Comparison of ENCODE assay signal across 13 cellular contexts in genomic region chr6:7624781-7625710, GRCh38. TPM values are rescaled to one million over a fixed set of nuclear protein-coding genes. Genes with fewer than 3 reads are reported as not detected.
A peak's percentile ranks its signal among the peaks of the same experiment; 100 is the strongest.
DNase-seq lines count a peak whose midpoint lies in the region; TF ChIP-seq lines count a peak whose summit lies in the region.
"Had no signal": no experiment of that assay in that cellular context is flagged by ENCODE, and none has a peak within 500 bp of the region (broad histone marks: within the 10 kb centered on the region; RNA-seq: fewer than 3 reads in every experiment).

No MANE protein-coding gene starts in this region.

- H3K27me3 Mint-ChIP-seq in neural progenitor cell (ENCODE audit: insufficient read depth, low read depth) = peaks cover 58% of the 10 kb centered on the region

- H3K36me3 ChIP-seq in brain microvascular endothelial cell (replicated peaks) = no peaks in the 10 kb centered on the region
- H3K36me3 ChIP-seq in neural progenitor cell = no peaks in the 10 kb centered on the region
- H3K36me3 ChIP-seq in GM23248 (ENCODE audit: low read depth) = no peaks in the 10 kb centered on the region
- H3K36me3 ChIP-seq in transverse colon = no peaks in the 10 kb centered on the region

- H3K79me2 ChIP-seq in neural progenitor cell (ENCODE audit: low read depth) (no peaks in the 10 kb centered on the region), GM23248 (ENCODE audit: insufficient read depth) (no peaks in the 10 kb centered on the region)

- WGBS in GM23248 (ENCODE audit: low coverage in 1 of 2, low lambda C conversion rate in 2 of 2, missing lambda C conversion rate in 2 of 2), 2 experiments = 80% methylated on average over 4 of the region's 4 CpGs
- 55 to 58% methylated on average over 4 of the region's 4 CpGs for WGBS in transverse colon (ENCODE audit: low coverage in 1 of 2), 2 donors

- no peak overlapping the region for H3K27ac Mint-ChIP-seq in neural progenitor cell
- H3K27ac Mint-ChIP-seq: activated T-helper 17 cell treated with anti-CD3 and anti-CD28 coated beads, Interleukin-2, amount 50 U/mL, for 72 hours; brain had no signal

- peaks cover 19% of the 10 kb centered on the region for H3K4me1 ChIP-seq in neural progenitor cell
- peaks cover 18% of the 10 kb centered on the region for H3K4me1 ChIP-seq in GM23248 (ENCODE audit: insufficient read depth)
- no peaks in the 10 kb centered on the region for H3K4me1 ChIP-seq in transverse colon
- H3K4me1 ChIP-seq: testis had no signal

- H3K36me3 Mint-ChIP-seq in neural progenitor cell = no peaks in the 10 kb centered on the region
- H3K36me3 Mint-ChIP-seq: brain had no signal

- H3K4me1 Mint-ChIP-seq in neural progenitor cell = peaks cover 16% of the 10 kb centered on the region
- H3K4me1 Mint-ChIP-seq: activated T-helper 17 cell treated with anti-CD3 and anti-CD28 coated beads, Interleukin-2, amount 50 U/mL, for 72 hours had no signal

- no peak overlapping the region for H3K4me3 Mint-ChIP-seq in neural progenitor cell
- H3K4me3 Mint-ChIP-seq: activated T-helper 17 cell treated with anti-CD3 and anti-CD28 coated beads, Interleukin-2, amount 50 U/mL, for 72 hours; brain had no signal

- H4K20me1 ChIP-seq in neural progenitor cell (ENCODE audit: low read depth) = no peaks in the 10 kb centered on the region
- H4K20me1 ChIP-seq in GM23248 (ENCODE audit: insufficient read depth) = no peaks in the 10 kb centered on the region

- DNase-seq in DMS 273 (lab: John Stamatoyannopoulos, UW; ENCODE audit: unreplicated experiment) (peak; percentile 5), DMS 273 treated with DMSO at 0.1 percent for 48 hours (lab: John Stamatoyannopoulos, UW) (no peak), NCI-H748 (lab: John Stamatoyannopoulos, UW; ENCODE audit: unreplicated experiment) (peak; percentile 91), brain microvascular endothelial cell (no peak), neural progenitor cell (ENCODE audit: low spot score) (peak; percentile 67), GM23248 (no peak), transverse colon (no peak), pons (ENCODE audit: low spot score) (no peak)
- DNase-seq: activated CD4-positive, CD25-positive, alpha-beta regulatory T cell; testis had no signal

- H3K9ac ChIP-seq in neural progenitor cell (no peak overlapping the region), GM23248 (no peak overlapping the region)

- H3K4me2 ChIP-seq in neural progenitor cell (peak overlapping the region; percentile 51), GM23248 (ENCODE audit: unreplicated experiment) (no peak overlapping the region)

- H2AFZ ChIP-seq in neural progenitor cell (replicated peaks) = no peak overlapping the region
- H2AFZ ChIP-seq in GM23248 = no peak overlapping the region

- H3K27me3 ChIP-seq in brain microvascular endothelial cell (replicated peaks) = no peaks in the 10 kb centered on the region
- no peaks in the 10 kb centered on the region for H3K27me3 ChIP-seq in neural progenitor cell
- H3K27me3 ChIP-seq in GM23248 (replicated peaks; ENCODE audit: insufficient read depth) = no peaks in the 10 kb centered on the region
- H3K27me3 ChIP-seq in transverse colon = no peaks in the 10 kb centered on the region
- H3K27me3 ChIP-seq: testis had no signal

- TF ChIP-seq CTCF in brain microvascular endothelial cell (IDR thresholded peaks at IDR 0.05; ENCODE audit: low read depth, low read length, missing control alignments) (peak; percentile 24), neural progenitor cell (IDR thresholded peaks at IDR 0.05) (no peak), transverse colon (IDR thresholded peaks at IDR 0.05) (no peak)

- H3K4me3 ChIP-seq in brain microvascular endothelial cell (ENCODE audit: low read depth, low read length) = no peak overlapping the region
- H3K4me3 ChIP-seq in neural progenitor cell = no peak overlapping the region
- H3K4me3 ChIP-seq in GM23248 = no peak overlapping the region
- H3K4me3 ChIP-seq in transverse colon = no peak overlapping the region
- H3K4me3 ChIP-seq: testis had no signal

- no peaks in the 10 kb centered on the region for H3K9me2 ChIP-seq in GM23248 (ENCODE audit: insufficient read depth)

- TF ChIP-seq POLR2A in transverse colon (IDR thresholded peaks at IDR 0.05) = no peak

- H3K9me3 ChIP-seq in neural progenitor cell (ENCODE audit: low read depth) (no peaks in the 10 kb centered on the region), GM23248 (ENCODE audit: low read depth) (no peaks in the 10 kb centered on the region), transverse colon (no peaks in the 10 kb centered on the region)
- H3K9me3 ChIP-seq: testis had no signal

- in situ Hi-C loops in brain microvascular endothelial cell (cut with HindIII; ENCODE audit: low pct_ligation_motif_present, low sequenced_read_pairs) = loop anchor here (25.0 kb wide), 1 partner anchor 338 kb away; no protein-coding TSS in a partner anchor
- in situ Hi-C loops in GM23248 (cut with MboI) = loop anchor here (25.0 kb wide), 1 partner anchor 938 kb away; no protein-coding TSS in a partner anchor
- in situ Hi-C loops in transverse colon (cut with MboI; ENCODE audit: low pct_ligation_motif_present in 1 of 4, low pct_unique_long_range_greater_than_20kb in 1 of 4, low sequenced_read_pairs in 3 of 4) = loop anchor here in 1 of 4 donors (25.0 kb wide), 1 partner anchor 963 kb away; no protein-coding TSS in a partner anchor

- intact Hi-C loops in transverse colon (cut with DNase I; ENCODE audit: low total_unique reads) = no loop called here

- H3K9me3 Mint-ChIP-seq in neural progenitor cell = peaks cover 8% of the 10 kb centered on the region
- H3K9me3 Mint-ChIP-seq: activated T-helper 17 cell treated with anti-CD3 and anti-CD28 coated beads, Interleukin-2, amount 50 U/mL, for 72 hours had no signal

- no peak for TF ChIP-seq EP300 in transverse colon (IDR thresholded peaks at IDR 0.05; ENCODE audit: low read depth)

- no peak overlapping the region for H3K27ac ChIP-seq in brain microvascular endothelial cell
- H3K27ac ChIP-seq in neural progenitor cell = no peak overlapping the region
- no peak overlapping the region for H3K27ac ChIP-seq in GM23248
- no peak overlapping the region for H3K27ac ChIP-seq in transverse colon
- H3K27ac ChIP-seq: 22Rv1, testis had no signal

- H3F3A ChIP-seq in neural progenitor cell (ENCODE audit: low read depth) (no peaks in the 10 kb centered on the region), GM23248 (ENCODE audit: insufficient read depth) (peaks cover 20% of the 10 kb centered on the region)

RNA-seq across cellular contexts. Expression of gene SNRNP48, which starts 35.0 kb away (rescaled TPM):
- total RNA-seq in neural progenitor cell (ENCODE audit: low replicate concordance) (42.8 and 54.1 TPM in 2 replicates), transverse colon (10 to 100 TPM in 3 of 4 donors, 1 to 10 TPM in 1; 7.9 to 31.8 (median 16.6) TPM)
- total RNA-seq in GM23248 (2014; rRNA removed; shearing (Covaris generic)) = 9.9 and 13.1 TPM in 2 replicates
- 9.7 and 11.5 TPM in 2 replicates for polyA plus RNA-seq in GM23248 (2016; fragmentation: Nextera tagmentation; extraction: Ambion mirVana)

Comparison
In these comparisons a context has a peak if more than half of its experiments do, and no peak if none do; other contexts are left out.
1. DNase-seq: peak in DMS 273 (single experiment), NCI-H748 (single experiment) and neural progenitor cell (single experiment); none in DMS 273 treated with DMSO at 0.1 percent for 48 hours (single experiment), brain microvascular endothelial cell (single experiment), GM23248 (single experiment), transverse colon (single experiment) and pons (single experiment).